Comparison of ENCODE assay signal across 1 cellular context in the genomic region with DNA sequence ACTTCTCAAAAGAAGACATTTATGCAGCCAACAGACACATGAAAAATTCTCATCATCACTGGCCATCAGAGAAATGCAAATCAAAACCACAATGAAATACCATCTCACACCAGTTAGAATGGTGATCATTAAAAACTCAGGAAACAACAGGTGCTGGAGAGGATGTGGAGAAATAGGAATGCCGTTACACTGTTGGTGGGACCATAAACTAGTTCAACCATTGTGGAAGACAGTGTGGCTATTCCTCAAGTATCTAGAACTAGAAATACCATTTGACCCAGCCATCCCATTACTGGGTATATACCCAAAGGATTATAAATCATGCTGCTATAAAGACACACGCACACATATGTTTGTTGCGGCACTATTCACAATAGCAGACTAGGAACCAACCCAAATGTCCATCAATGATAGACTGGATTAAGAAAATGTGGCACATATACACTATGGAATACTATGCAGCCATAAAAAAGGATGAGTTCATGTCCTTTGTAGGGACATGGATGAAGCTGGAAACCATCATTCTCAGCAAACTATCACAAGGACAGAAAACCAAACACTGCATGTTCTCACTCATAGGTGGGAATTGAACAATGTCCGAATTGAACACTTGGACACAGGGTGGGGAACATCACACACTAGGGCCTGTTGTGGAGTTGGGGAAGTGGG.
TF ChIP-seq lines count a peak whose summit lies in the region.

No MANE protein-coding gene starts in this region.

TF ChIP-seq in HEK293, 187 proteins besides CTCF, POLR2A, EP300 and RAD21 (continued from another document):
- TF ChIP-seq, protein P1, sequence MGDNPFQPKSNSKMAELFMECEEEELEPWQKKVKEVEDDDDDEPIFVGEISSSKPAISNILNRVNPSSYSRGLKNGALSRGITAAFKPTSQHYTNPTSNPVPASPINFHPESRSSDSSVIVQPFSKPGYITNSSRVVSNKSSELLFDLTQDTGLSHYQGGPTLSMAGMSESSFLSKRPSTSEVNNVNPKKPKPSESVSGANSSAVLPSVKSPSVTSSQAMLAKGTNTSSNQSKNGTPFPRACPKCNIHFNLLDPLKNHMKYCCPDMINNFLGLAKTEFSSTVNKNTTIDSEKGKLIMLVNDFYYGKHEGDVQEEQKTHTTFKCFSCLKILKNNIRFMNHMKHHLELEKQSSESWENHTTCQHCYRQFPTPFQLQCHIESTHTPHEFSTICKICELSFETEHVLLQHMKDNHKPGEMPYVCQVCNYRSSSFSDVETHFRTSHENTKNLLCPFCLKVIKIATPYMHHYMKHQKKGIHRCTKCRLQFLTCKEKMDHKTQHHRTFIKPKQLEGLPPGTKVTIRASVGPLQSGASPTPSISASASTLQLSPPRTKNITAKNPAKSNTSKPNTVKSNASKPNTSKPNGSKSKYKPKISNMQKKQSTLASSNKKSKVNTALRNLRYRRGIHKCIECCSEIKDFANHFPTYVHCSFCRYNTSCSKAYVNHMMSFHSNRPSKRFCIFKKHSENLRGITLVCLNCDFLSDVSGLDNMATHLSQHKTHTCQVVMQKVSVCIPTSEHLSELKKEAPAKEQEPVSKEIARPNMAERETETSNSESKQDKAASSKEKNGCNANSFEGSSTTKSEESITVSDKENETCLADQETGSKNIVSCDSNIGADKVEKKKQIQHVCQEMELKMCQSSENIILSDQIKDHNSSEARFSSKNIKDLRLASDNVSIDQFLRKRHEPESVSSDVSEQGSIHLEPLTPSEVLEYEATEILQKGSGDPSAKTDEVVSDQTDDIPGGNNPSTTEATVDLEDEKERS (tag by site-specific recombination; IDR thresholded peaks at IDR 0.05), result 0 out of 2 replicates have a peak, but pooled peaks have one; percentile 67
